Comparison of ENCODE assay signal across 13 cellular contexts in genomic region chr17:27572665-27573064, GRCh38. TPM values are rescaled to one million over a fixed set of nuclear protein-coding genes. Genes with fewer than 3 reads are reported as not detected.
DNase-seq lines count a peak whose midpoint lies in the region; ATAC-seq and TF ChIP-seq lines count a peak whose summit lies in the region.
"Had no signal": no experiment of that assay in that cellular context is flagged by ENCODE, and none has a peak within 500 bp of the region (broad histone marks: within the 10 kb centered on the region; RNA-seq: fewer than 3 reads in every experiment).

No MANE protein-coding gene starts in this region.

- no peak overlapping the region for H3K4me3 Mint-ChIP-seq in Caco-2 (ENCODE audit: unreplicated experiment)
- H3K4me3 Mint-ChIP-seq in activated naive CD8-positive, alpha-beta T cell treated with anti-CD3 and anti-CD28 coated beads, Interleukin-2, amount 50 U/mL, for 24 hours, result peak overlapping the region; percentile 54
- H3K4me3 Mint-ChIP-seq: nephron progenitor cell had no signal

- ATAC-seq in activated naive CD8-positive, alpha-beta T cell treated with anti-CD3 and anti-CD28 coated beads, Interleukin-2, amount 50 U/mL, for 24 hours, result peak; percentile 92
- ATAC-seq in GM19328 (IDR thresholded peaks at IDR 0.05; ENCODE audit: unreplicated experiment), result no peak
- ATAC-seq: GM12878, HepG2 had no signal

- intact Hi-C loops in Caco-2 (cut with micrococcal nuclease; ENCODE audit: unreplicated experiment), result loop anchor here (5.0 kb wide), 1 partner anchor 35 kb away; no protein-coding TSS in a partner anchor

- no peaks in the 10 kb centered on the region for H3K27me3 ChIP-seq in Caco-2 (replicated peaks; ENCODE audit: control insufficient read depth, insufficient read depth, low read length)

- peak overlapping the region; percentile 35 for H3K27ac Mint-ChIP-seq in Caco-2 (ENCODE audit: unreplicated experiment)
- peak overlapping the region; percentile 85 for H3K27ac Mint-ChIP-seq in activated naive CD8-positive, alpha-beta T cell treated with anti-CD3 and anti-CD28 coated beads, Interleukin-2, amount 50 U/mL, for 24 hours
- H3K27ac Mint-ChIP-seq: nephron progenitor cell had no signal

- H3K4me1 ChIP-seq in Caco-2, result peaks cover 78% of the 10 kb centered on the region

- POLR2A ChIA-PET in Caco-2 (lab: Charles Lee), result no interaction called here

- H3K36me3 ChIP-seq in Caco-2 (ENCODE audit: control insufficient read depth, insufficient read depth, low read length), result no peaks in the 10 kb centered on the region

- no TSS peak for BruUV-seq in Caco-2 (replicated peaks; lab: Mats Ljungman, UMichigan)

- DNase-seq in Caco-2 (no peak), T1000 (lab: John Stamatoyannopoulos, UW) (peak; percentile 47), NCI-H2227 treated with DMSO at 0.1 percent for 48 hours (lab: John Stamatoyannopoulos, UW) (no peak), kidney tubule cell (ENCODE audit: low spot score) (no peak), NOMO-1 treated with DMSO at 0.1 percent for 48 hours (lab: John Stamatoyannopoulos, UW; ENCODE audit: unreplicated experiment) (no peak)
- DNase-seq in activated naive CD8-positive, alpha-beta T cell treated with anti-CD3 and anti-CD28 coated beads, Interleukin-2, amount 50 U/mL, for 24 hours, result peak; percentile 72
- peak; percentile 84 for DNase-seq in stimulated activated CD4-positive, alpha-beta T cell treated with anti-CD3 and anti-CD28 coated beads, Interleukin-1b, Interleukin-23, amount 100 ng/mL, for 48 hours
- DNase-seq: NCI-H446, nephron progenitor cell, SIG-M5 had no signal

- no peak overlapping the region for H3K4me3 ChIP-seq in Caco-2 (ENCODE audit: low read depth, low read length)
- H3K4me3 ChIP-seq: GM12878 had no signal

- TF ChIP-seq CTCF in Caco-2 (IDR thresholded peaks at IDR 0.05; ENCODE audit: insufficient read depth in 1 of 2, low read depth in 1 of 2, low read length in 1 of 2, severe bottlenecking in 1 of 2, unreplicated experiment in 1 of 2), result no peak

- no peaks in the 10 kb centered on the region for H3K9me3 ChIP-seq in Caco-2

- peaks cover 72% of the 10 kb centered on the region for H3K4me1 Mint-ChIP-seq in Caco-2 (ENCODE audit: low read depth, unreplicated experiment)
- H3K4me1 Mint-ChIP-seq in activated naive CD8-positive, alpha-beta T cell treated with anti-CD3 and anti-CD28 coated beads, Interleukin-2, amount 50 U/mL, for 24 hours, result peaks cover 79% of the 10 kb centered on the region

- CTCF ChIA-PET in Caco-2 (lab: Charles Lee), result no interaction called here

- H3K36me3 Mint-ChIP-seq in Caco-2 (ENCODE audit: insufficient read depth, unreplicated experiment), result peaks cover 15% of the 10 kb centered on the region
- H3K36me3 Mint-ChIP-seq in activated naive CD8-positive, alpha-beta T cell treated with anti-CD3 and anti-CD28 coated beads, Interleukin-2, amount 50 U/mL, for 24 hours (ENCODE audit: low read depth), result peaks cover 23% of the 10 kb centered on the region

- no peaks in the 10 kb centered on the region for H3K9me3 Mint-ChIP-seq in Caco-2 (ENCODE audit: unreplicated experiment)
- no peaks in the 10 kb centered on the region for H3K9me3 Mint-ChIP-seq in activated naive CD8-positive, alpha-beta T cell treated with anti-CD3 and anti-CD28 coated beads, Interleukin-2, amount 50 U/mL, for 24 hours
- H3K9me3 Mint-ChIP-seq: nephron progenitor cell had no signal

- no peaks in the 10 kb centered on the region for H3K27me3 Mint-ChIP-seq in Caco-2 (ENCODE audit: insufficient read depth, unreplicated experiment)
- H3K27me3 Mint-ChIP-seq in activated naive CD8-positive, alpha-beta T cell treated with anti-CD3 and anti-CD28 coated beads, Interleukin-2, amount 50 U/mL, for 24 hours, result no peaks in the 10 kb centered on the region

RNA-seq across cellular contexts. Expression of gene LGALS9, which starts 58.3 kb away (rescaled TPM):
- 2.8 and 3.0 TPM in 2 replicates for total RNA-seq in Caco-2 (2022)

Comparison
In these comparisons a context has a peak if more than half of its experiments do, and no peak if none do; other contexts are left out.
1. DNase-seq: peak in T1000 (single experiment), activated naive CD8-positive, alpha-beta T cell treated with anti-CD3 and anti-CD28 coated beads, Interleukin-2, amount 50 U/mL, for 24 hours (single experiment) and stimulated activated CD4-positive, alpha-beta T cell treated with anti-CD3 and anti-CD28 coated beads, Interleukin-1b, Interleukin-23, amount 100 ng/mL, for 48 hours (single experiment); none in Caco-2 (0 of 2), NCI-H2227 treated with DMSO at 0.1 percent for 48 hours (single experiment), kidney tubule cell (single experiment) and NOMO-1 treated with DMSO at 0.1 percent for 48 hours (single experiment).